20 cellular contexts compared by ENCODE assay signal in the genomic region with DNA sequence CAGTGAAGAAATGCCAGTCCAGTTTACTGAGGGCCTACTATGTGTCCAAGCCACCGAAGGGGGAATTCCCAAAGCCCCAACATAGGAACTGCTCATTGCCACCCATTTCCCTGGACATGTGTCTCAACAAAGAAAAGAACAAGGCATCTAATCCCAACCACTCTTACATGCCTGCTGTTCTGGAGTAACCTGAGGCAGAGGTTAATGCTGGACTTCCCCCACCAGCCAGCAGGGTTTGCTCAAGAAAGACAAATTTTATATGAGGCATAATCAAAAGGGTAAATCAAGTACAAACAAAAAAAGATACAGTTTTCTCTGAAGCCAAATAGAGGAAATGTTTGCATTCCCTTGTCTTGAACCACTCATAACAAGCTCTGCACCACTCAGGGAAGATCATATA. TPM values are rescaled to one million over a fixed set of nuclear protein-coding genes. Genes with fewer than 3 reads are reported as not detected.
DNase-seq lines count a peak whose midpoint lies in the region; ATAC-seq, FAIRE-seq and TF ChIP-seq lines count a peak whose summit lies in the region.
"Had no signal": no experiment of that assay in that cellular context is flagged by ENCODE, and none has a peak within 500 bp of the region (broad histone marks: within the 10 kb centered on the region; RNA-seq: fewer than 3 reads in every experiment).

No MANE protein-coding gene starts in this region.

- no peak for FAIRE-seq in HepG2 (lab: Jason Lieb, UNC)

- TF ChIP-seq EP300 in HepG2 (IDR thresholded peaks at IDR 0.05; ENCODE audit: low read depth in 2 of 2, low read length in 2 of 2) = no peak
- no peak for TF ChIP-seq EP300 in HepG2 (CRISPR knock-in tag; IDR thresholded peaks at IDR 0.05; ENCODE audit: borderline replicate concordance)

- no peaks in the 10 kb centered on the region for H3K79me2 ChIP-seq in HepG2 (ENCODE audit: insufficient read depth, low read length)

- in situ Hi-C loops in HepG2 (cut with HindIII; ENCODE audit: extremely low pct_ligation_motif_present, low pct_unique_long_range_greater_than_20kb) = no loop called here

- no peaks in the 10 kb centered on the region for H4K20me1 ChIP-seq in HepG2 (ENCODE audit: insufficient read depth, low read length)

- no peaks in the 10 kb centered on the region for H3K9me3 Mint-ChIP-seq in endodermal cell
- no peaks in the 10 kb centered on the region for H3K9me3 Mint-ChIP-seq in nephron
- no peaks in the 10 kb centered on the region for H3K9me3 Mint-ChIP-seq in activated naive CD4-positive, alpha-beta T cell treated with anti-CD3 and anti-CD28 coated beads, Interleukin-2, amount 10 ng/mL, durations not matched to agents 7 days and 5 days
- H3K9me3 Mint-ChIP-seq: activated naive CD4-positive, alpha-beta T cell treated with anti-CD3 and anti-CD28 coated beads for 36 hours; dendritic cell treated with granulocyte-macrophage colony-stimulating factor and Interleukin-4, amounts not matched to agents 40 ng/mL and 50 ng/mL, for 4 days; stimulated activated effector memory CD8-positive, alpha-beta T cell treated with anti-CD3 and anti-CD28 coated beads, Interleukin-12 subunit alpha, Interleukin-12 subunit beta, amount 100 ng/mL, for 72 hours had no signal

- H3K27ac ChIP-seq in heart left ventricle (peak overlapping the region in 10 of 12 donors; percentile 27 to 97 (median 95)), endodermal cell (ENCODE audit: low read depth, low read length) (no peak overlapping the region), tibial artery (peak overlapping the region; percentile 90 to 96), HepG2 (ENCODE audit: extremely low read length, insufficient read depth, low read length) (no peak overlapping the region)
- H3K27ac ChIP-seq: C4-2B, upper lobe of right lung had no signal

- TF ChIP-seq POLR2A in heart left ventricle (IDR thresholded peaks at IDR 0.05) (no peak), HepG2 (IDR thresholded peaks at IDR 0.05; ENCODE audit: insufficient read depth in 1 of 2, low read depth in 2 of 2, low read length in 2 of 2) (no peak)

- H3K4me3 ChIP-seq in heart left ventricle = peak overlapping the region in 11 of 12 donors; percentile 38 to 92 (median 73)
- no peak overlapping the region for H3K4me3 ChIP-seq in endodermal cell (ENCODE audit: low read length)
- H3K4me3 ChIP-seq in tibial artery = peak overlapping the region; percentile 78
- no peak overlapping the region for H3K4me3 ChIP-seq in HepG2 (replicated peaks in 1 of 3; ENCODE audit: insufficient read depth in 1 of 3, low read depth in 2 of 3, low read length in 3 of 3)
- H3K4me3 ChIP-seq: lung, upper lobe of right lung had no signal

- H3K27ac Mint-ChIP-seq in endodermal cell (no peak overlapping the region), nephron (no peak overlapping the region)
- H3K27ac Mint-ChIP-seq in activated naive CD4-positive, alpha-beta T cell treated with anti-CD3 and anti-CD28 coated beads, Interleukin-2, amount 10 ng/mL, durations not matched to agents 7 days and 5 days = no peak overlapping the region
- H3K27ac Mint-ChIP-seq: activated naive CD4-positive, alpha-beta T cell treated with anti-CD3 and anti-CD28 coated beads for 36 hours; dendritic cell treated with granulocyte-macrophage colony-stimulating factor and Interleukin-4, amounts not matched to agents 40 ng/mL and 50 ng/mL, for 4 days; naive thymus-derived CD4-positive, alpha-beta T cell; stimulated activated effector memory CD8-positive, alpha-beta T cell treated with anti-CD3 and anti-CD28 coated beads, Interleukin-12 subunit alpha, Interleukin-12 subunit beta, amount 100 ng/mL, for 72 hours had no signal

- H3K36me3 Mint-ChIP-seq in endodermal cell (ENCODE audit: low read depth) = no peaks in the 10 kb centered on the region
- peaks cover 9% of the 10 kb centered on the region for H3K36me3 Mint-ChIP-seq in nephron (ENCODE audit: low read depth)
- H3K36me3 Mint-ChIP-seq in activated naive CD4-positive, alpha-beta T cell treated with anti-CD3 and anti-CD28 coated beads, Interleukin-2, amount 10 ng/mL, durations not matched to agents 7 days and 5 days = no peaks in the 10 kb centered on the region
- H3K36me3 Mint-ChIP-seq: stimulated activated effector memory CD8-positive, alpha-beta T cell treated with anti-CD3 and anti-CD28 coated beads, Interleukin-12 subunit alpha, Interleukin-12 subunit beta, amount 100 ng/mL, for 72 hours had no signal

- H3K4me3 Mint-ChIP-seq in endodermal cell (no peak overlapping the region), nephron (peak overlapping the region; percentile 33 to 47 (median 45))
- no peak overlapping the region for H3K4me3 Mint-ChIP-seq in activated naive CD4-positive, alpha-beta T cell treated with anti-CD3 and anti-CD28 coated beads, Interleukin-2, amount 10 ng/mL, durations not matched to agents 7 days and 5 days
- H3K4me3 Mint-ChIP-seq: activated naive CD4-positive, alpha-beta T cell treated with anti-CD3 and anti-CD28 coated beads for 36 hours; dendritic cell treated with granulocyte-macrophage colony-stimulating factor and Interleukin-4, amounts not matched to agents 40 ng/mL and 50 ng/mL, for 4 days; stimulated activated effector memory CD8-positive, alpha-beta T cell treated with anti-CD3 and anti-CD28 coated beads, Interleukin-12 subunit alpha, Interleukin-12 subunit beta, amount 100 ng/mL, for 72 hours had no signal

- H3K9me3 ChIP-seq in heart left ventricle (no peaks in the 10 kb centered on the region), endodermal cell (ENCODE audit: control insufficient read depth, low read length) (no peaks in the 10 kb centered on the region), tibial artery (no peaks in the 10 kb centered on the region), HepG2 (ENCODE audit: low read length) (no peaks in the 10 kb centered on the region)
- H3K9me3 ChIP-seq: upper lobe of right lung had no signal

- TF ChIP-seq CTCF in heart left ventricle (IDR thresholded peaks at IDR 0.05) (peak in 2 of 12 donors; percentile 10 to 15), endodermal cell (conservative IDR thresholded peaks at IDR 0.05) (peak; percentile 47), nephron (IDR thresholded peaks at IDR 0.05; ENCODE audit: unreplicated experiment in 3 of 3) (peak in 1 of 3 experiments; percentile 13), tibial artery (IDR thresholded peaks at IDR 0.05) (peak; percentile 7 to 25), HepG2 (CRISPR knock-in tag; IDR thresholded peaks at IDR 0.05) (no peak)

- no peak overlapping the region for H2AFZ ChIP-seq in HepG2 (ENCODE audit: low read length)

- no peak overlapping the region for H3K9ac ChIP-seq in endodermal cell (ENCODE audit: extremely low read depth, low read length, poor library complexity, severe bottlenecking)
- no peak overlapping the region for H3K9ac ChIP-seq in HepG2 (ENCODE audit: insufficient read depth, low read depth, low read length)

- H3K27me3 Mint-ChIP-seq in endodermal cell (ENCODE audit: insufficient read depth) = peaks cover 51% of the 10 kb centered on the region
- peaks cover 41% of the 10 kb centered on the region for H3K27me3 Mint-ChIP-seq in nephron (ENCODE audit: low read depth)
- peaks cover 74% of the 10 kb centered on the region for H3K27me3 Mint-ChIP-seq in activated naive CD4-positive, alpha-beta T cell treated with anti-CD3 and anti-CD28 coated beads, Interleukin-2, amount 10 ng/mL, durations not matched to agents 7 days and 5 days

- POLR2A ChIA-PET in HepG2 (lab: Yijun Ruan, JAX) = no interaction called here

- intact Hi-C loops in heart left ventricle (cut with DNase I) = loop anchor here in 9 of 10 donors (5.0 to 10.0 kb wide), 12 partner anchors 32 to 117 kb away; no protein-coding TSS in a partner anchor
- intact Hi-C loops in left ventricle myocardium superior (cut with micrococcal nuclease) = loop anchor here (10.0 kb wide), 2 partner anchors 70 to 100 kb away; no protein-coding TSS in a partner anchor
- intact Hi-C loops in tibial artery (cut with DNase I; ENCODE audit: low total_unique reads) = no loop called here
- intact Hi-C loops in HepG2 (cut with micrococcal nuclease; ENCODE audit: unreplicated experiment) = no loop called here

- peaks cover 11% of the 10 kb centered on the region for H3K4me1 Mint-ChIP-seq in endodermal cell
- peaks cover 18% of the 10 kb centered on the region for H3K4me1 Mint-ChIP-seq in nephron
- H3K4me1 Mint-ChIP-seq in activated naive CD4-positive, alpha-beta T cell treated with anti-CD3 and anti-CD28 coated beads, Interleukin-2, amount 10 ng/mL, durations not matched to agents 7 days and 5 days = peaks cover 2% of the 10 kb centered on the region
- H3K4me1 Mint-ChIP-seq: stimulated activated effector memory CD8-positive, alpha-beta T cell treated with anti-CD3 and anti-CD28 coated beads, Interleukin-12 subunit alpha, Interleukin-12 subunit beta, amount 100 ng/mL, for 72 hours had no signal

- ATAC-seq in heart left ventricle (no peak), left ventricle myocardium superior (no peak), HepG2 (no peak)
- ATAC-seq: naive thymus-derived CD4-positive, alpha-beta T cell; Panc1; stimulated activated effector memory CD8-positive, alpha-beta T cell treated with anti-CD3 and anti-CD28 coated beads, Interleukin-12 subunit alpha, Interleukin-12 subunit beta, amount 100 ng/mL, for 72 hours; upper lobe of right lung had no signal

- WGBS in heart left ventricle, 4 donors = 25 to 53% (median 40%) methylated on average over 1 of the region's 1 CpG
- 100% methylated on average over 1 of the region's 1 CpG for WGBS in endodermal cell (ENCODE audit: insufficient coverage in 1 of 2, insufficient read length in 1 of 2), 2 experiments
- 0% methylated on average over 1 of the region's 1 CpG for WGBS in HepG2 (ENCODE audit: low lambda C conversion rate)

- CTCF ChIA-PET in activated naive CD4-positive, alpha-beta T cell treated with anti-CD3 and anti-CD28 coated beads, Interleukin-2, amount 10 ng/mL, durations not matched to agents 7 days and 5 days (lab: Charles Lee) = interaction anchor here (0.9 kb wide), 1 partner anchor 107 kb away, joined by 3 read pairs; no protein-coding TSS in a partner anchor
- CTCF ChIA-PET in HepG2 (lab: Yijun Ruan, JAX; ENCODE audit: low intra/inter-chr PET ratio, low total read pairs) = no interaction called here

- H3K36me3 ChIP-seq in heart left ventricle = no peaks in the 10 kb centered on the region
- no peaks in the 10 kb centered on the region for H3K36me3 ChIP-seq in endodermal cell (ENCODE audit: control insufficient read depth, insufficient read depth, low read length)
- no peaks in the 10 kb centered on the region for H3K36me3 ChIP-seq in tibial artery
- no peaks in the 10 kb centered on the region for H3K36me3 ChIP-seq in HepG2 (replicated peaks in 1 of 2; ENCODE audit: control insufficient read depth in 1 of 2, insufficient read depth in 2 of 2, low read length in 2 of 2)
- H3K36me3 ChIP-seq: upper lobe of right lung had no signal

- DNase-seq in heart left ventricle (no peak), left ventricle myocardium superior (no peak), endodermal cell (no peak), tibial artery (no peak), HepG2 (ENCODE audit: low spot score) (no peak)
- DNase-seq in activated CD4-positive, alpha-beta T cell treated with anti-CD3 and anti-CD28 coated beads, Interleukin-2, amount 50 U/mL, for 4 hours = no peak
- no peak for DNase-seq in activated naive CD4-positive, alpha-beta T cell treated with anti-CD3 and anti-CD28 coated beads, Interleukin-2, amount 10 ng/mL, durations not matched to agents 7 days and 5 days
- DNase-seq: activated CD4-positive, alpha-beta T cell treated with anti-CD3 and anti-CD28 coated beads for 4 hours; activated naive CD4-positive, alpha-beta T cell treated with anti-CD3 and anti-CD28 coated beads for 36 hours; naive thymus-derived CD4-positive, alpha-beta T cell; NCI-H1092; NCI-H774; upper lobe of right lung had no signal

- H3K27me3 ChIP-seq in heart left ventricle (peaks cover 0 to 37% (median 7%) of the 10 kb centered on the region in 9 donors), endodermal cell (ENCODE audit: control insufficient read depth, insufficient read depth, low read length, poor library complexity, severe bottlenecking) (peaks cover 56% of the 10 kb centered on the region), tibial artery (no peaks in the 10 kb centered on the region), HepG2 (ENCODE audit: control insufficient read depth in 1 of 2, insufficient read depth in 2 of 2, low read length in 2 of 2) (peaks cover 0 to 42% of the 10 kb centered on the region in 2 experiments; a peak in 4 of 5 replicates)

- no TSS peak for BruUV-seq in HepG2 (replicated peaks; lab: Mats Ljungman, UMichigan)

- no peak overlapping the region for H3K4me2 ChIP-seq in HepG2 (ENCODE audit: low read depth, low read length)

- H3K4me1 ChIP-seq in heart left ventricle (peaks cover 0 to 71% (median 17%) of the 10 kb centered on the region in 12 donors), endodermal cell (ENCODE audit: control insufficient read depth, insufficient read depth, low read length) (no peaks in the 10 kb centered on the region), tibial artery (peaks cover 0 to 61% (median 20%) of the 10 kb centered on the region in 4 donors), HepG2 (ENCODE audit: insufficient read depth, low read length) (no peaks in the 10 kb centered on the region; the same call in 1 of the 2 replicates)

- no peak for TF ChIP-seq RAD21 in HepG2 (CRISPR knock-in tag; IDR thresholded peaks at IDR 0.05)

RNA-seq across cellular contexts. Expression of gene ADCY5, which starts 4.1 kb away (rescaled TPM):
- 100 to 1,000 TPM; 106 to 276 (median 170) TPM for total RNA-seq in heart left ventricle
- 10 to 100 TPM; 78.5 to 84.1 TPM for polyA plus RNA-seq in heart left ventricle
- 273 TPM for total RNA-seq in left ventricle myocardium superior
- total RNA-seq in endodermal cell = 1 to 10 TPM; 3.9 to 5.2 TPM
- 3.5 TPM for polyA plus RNA-seq in endodermal cell (2013, experiment 1 of 2)
- 3.0 TPM for polyA plus RNA-seq in endodermal cell (2013, experiment 2 of 2)
- not detected in 2 replicates for total RNA-seq in HepG2 (2016; rRNA removed; fragmentation: Illumina TruSeq; extraction: Trizol)
- total RNA-seq in HepG2 (2016; cell fraction: cytosol; rRNA removed; fragmentation: Illumina TruSeq; extraction: Trizol; ENCODE audit: low read depth) = not detected in 2 replicates
- total RNA-seq in HepG2 (2016; cell fraction: insoluble cytoplasmic fraction; rRNA removed; fragmentation: Illumina TruSeq; extraction: Trizol) = not detected in 2 replicates
- not detected in 2 replicates for total RNA-seq in HepG2 (2016; cell fraction: membrane; rRNA removed; fragmentation: Illumina TruSeq; extraction: Trizol)
- total RNA-seq in HepG2 (2016; cell fraction: nucleus; rRNA removed; fragmentation: Illumina TruSeq; extraction: Trizol) = not detected in 2 replicates
- polyA plus RNA-seq in HepG2 (2011; rRNA removed) = not detected in 2 replicates
- polyA plus RNA-seq in HepG2 (2011; cell fraction: cytosol; rRNA removed) = not detected in 2 replicates
- polyA plus RNA-seq in HepG2 (2011; cell fraction: nucleus; rRNA removed) = 0.12 TPM in 1 of 2 replicates, not detected in the other
- 0.04 and 0.05 TPM in 2 replicates for polyA plus RNA-seq in HepG2 (2012)
- polyA plus RNA-seq in HepG2 (2016; cell fraction: cytosol; fragmentation: Illumina TruSeq; extraction: Trizol; ENCODE audit: low read depth) = not detected in 2 replicates
- 0.17 TPM in 1 of 2 replicates, not detected in the other for polyA plus RNA-seq in HepG2 (2016; cell fraction: insoluble cytoplasmic fraction; fragmentation: Illumina TruSeq; extraction: Trizol; ENCODE audit: low read depth)
- not detected in 2 replicates for polyA plus RNA-seq in HepG2 (2016; cell fraction: membrane; fragmentation: Illumina TruSeq; extraction: Trizol; ENCODE audit: low read depth)
- not detected in 2 replicates for polyA plus RNA-seq in HepG2 (2016; cell fraction: nucleus; fragmentation: Illumina TruSeq; extraction: Trizol; ENCODE audit: insufficient read depth, low read depth)
- polyA minus RNA-seq in HepG2 (2011; rRNA and poly(A)+ RNA removed; ENCODE audit: low replicate concordance) = 0.82 TPM in 1 of 2 replicates, not detected in the other
- polyA minus RNA-seq in HepG2 (2011; cell fraction: cytosol; rRNA and poly(A)+ RNA removed) = not detected in 2 replicates
- not detected in 2 replicates for polyA minus RNA-seq in HepG2 (2011; cell fraction: nucleus; rRNA and poly(A)+ RNA removed)
- total RNA-seq: glomerular endothelial cell; naive thymus-derived CD4-positive, alpha-beta T cell had no signal

Comparison
In these comparisons a context has a peak if more than half of its experiments do, and no peak if none do; other contexts are left out.
1. H3K27ac ChIP-seq: peak in heart left ventricle (10 of 12) and tibial artery (2 of 2); none in endodermal cell (single experiment) and HepG2 (single experiment).
2. H3K4me3 ChIP-seq: peak in heart left ventricle (11 of 12) and tibial artery (2 of 2); none in endodermal cell (single experiment) and HepG2 (0 of 3).
3. H3K4me3 Mint-ChIP-seq: peak in nephron (3 of 3); none in endodermal cell (single experiment) and activated naive CD4-positive, alpha-beta T cell treated with anti-CD3 and anti-CD28 coated beads, Interleukin-2, amount 10 ng/mL, durations not matched to agents 7 days and 5 days (single experiment).
4. RNA of gene ADCY5, which starts 4.1 kb away (total RNA-seq): 273 TPM in left ventricle myocardium superior (single experiment) and 106 to 276 TPM in heart left ventricle; 3.9 to 5.2 TPM in endodermal cell and not detected in HepG2; every median in the first group is over 10 times any median in the second.
5. intact Hi-C loops: an anchor here in heart left ventricle (5.0 to 10.0 kb wide) and left ventricle myocardium superior (10.0 kb wide); none called in tibial artery and HepG2.